In genomic region chr3:197791120-197792018, GRCh38 we compare ENCODE assay signal across 8 cellular contexts. TPM values are rescaled to one million over a fixed set of nuclear protein-coding genes. Genes with fewer than 3 reads are reported as not detected.
DNase-seq lines count a peak whose midpoint lies in the region; ATAC-seq and TF ChIP-seq lines count a peak whose summit lies in the region.

LRCH3 (plus strand) TSS chr3:197791254; CDS start chr3:197791279, 25 bp downstream.

- H3K36me3 Mint-ChIP-seq in nephron (ENCODE audit: low read depth) = peaks cover 5% of the 10 kb centered on the region

- DNase-seq in Daoy (ENCODE audit: low read depth) = peak; percentile 92
- peak; percentile 59 to 67 for DNase-seq in Kasumi-1 (lab: John Stamatoyannopoulos, UW)
- DNase-seq in RWPE2 (ENCODE audit: low spot score) = peak; percentile 74
- DNase-seq in activated effector memory CD4-positive, alpha-beta T cell treated with anti-CD3 and anti-CD28 coated beads, Interleukin-2, amount 50 U/mL, for 16 hours = peak; percentile 94
- DNase-seq in fibroblast of the conjunctiva (ENCODE audit: low read depth) = peak; percentile 53
- DNase-seq in stimulated activated naive CD8-positive, alpha-beta T cell treated with anti-CD3 and anti-CD28 coated beads, Interleukin-15, Interleukin-2, amounts not matched to agents 100 U/mL and 50 U/mL, for 24 hours = peak; percentile 92

- TF ChIP-seq CTCF in RWPE2 (IDR thresholded peaks at IDR 0.05; ENCODE audit: poor library complexity, severe bottlenecking) (no peak), nephron (IDR thresholded peaks at IDR 0.05; ENCODE audit: unreplicated experiment in 3 of 3) (no peak)

- H3K36me3 ChIP-seq in RWPE2 (ENCODE audit: low read depth) = no peaks in the 10 kb centered on the region

- peak within 1 kb of the TSS; percentile 93 to 99 (median 95) for H3K4me3 Mint-ChIP-seq in nephron

- H3K4me3 ChIP-seq in RWPE2 (ENCODE audit: severe bottlenecking) = peak within 1 kb of the TSS; percentile 59

- no peaks in the 10 kb centered on the region for H3K27me3 ChIP-seq in RWPE2 (ENCODE audit: insufficient read depth, poor library complexity, severe bottlenecking)

- H3K27ac Mint-ChIP-seq in nephron = peak within 1 kb of the TSS; percentile 95 to 97 (median 97)

- H3K9me3 Mint-ChIP-seq in nephron = no peaks in the 10 kb centered on the region

- peak within 1 kb of the TSS; percentile 77 for H3K27ac ChIP-seq in RWPE2 (ENCODE audit: poor library complexity, severe bottlenecking)

- ATAC-seq in GM21825 (IDR thresholded peaks at IDR 0.05; ENCODE audit: unreplicated experiment) (peak; percentile 78), RWPE2 (ENCODE audit: low read depth) (peak; percentile 70)
- ATAC-seq in stimulated activated naive CD8-positive, alpha-beta T cell treated with anti-CD3 and anti-CD28 coated beads, Interleukin-15, Interleukin-2, amounts not matched to agents 100 U/mL and 50 U/mL, for 24 hours = peak; percentile 66

- H3K4me1 ChIP-seq in RWPE2 (ENCODE audit: insufficient read depth, poor library complexity, severe bottlenecking) = peaks cover 29% of the 10 kb centered on the region

- no peaks in the 10 kb centered on the region for H3K9me3 ChIP-seq in RWPE2 (ENCODE audit: severe bottlenecking)

- H3K4me1 Mint-ChIP-seq in nephron = peaks cover 20% of the 10 kb centered on the region

- no peaks in the 10 kb centered on the region for H3K27me3 Mint-ChIP-seq in nephron (ENCODE audit: low read depth)

RNA-seq across cellular contexts. Expression of gene LRCH3, which starts in this region (rescaled TPM):
- total RNA-seq in Daoy (2014; rRNA removed; shearing (Covaris generic)) = 17.1 and 23.5 TPM in 2 replicates

Comparison
In these comparisons a context has a peak if more than half of its experiments do, and no peak if none do; other contexts are left out.
1. Peak in every context shown above with its lines: DNase-seq, ATAC-seq, H3K4me3 ChIP-seq and H3K27ac ChIP-seq.